In the genomic region with DNA sequence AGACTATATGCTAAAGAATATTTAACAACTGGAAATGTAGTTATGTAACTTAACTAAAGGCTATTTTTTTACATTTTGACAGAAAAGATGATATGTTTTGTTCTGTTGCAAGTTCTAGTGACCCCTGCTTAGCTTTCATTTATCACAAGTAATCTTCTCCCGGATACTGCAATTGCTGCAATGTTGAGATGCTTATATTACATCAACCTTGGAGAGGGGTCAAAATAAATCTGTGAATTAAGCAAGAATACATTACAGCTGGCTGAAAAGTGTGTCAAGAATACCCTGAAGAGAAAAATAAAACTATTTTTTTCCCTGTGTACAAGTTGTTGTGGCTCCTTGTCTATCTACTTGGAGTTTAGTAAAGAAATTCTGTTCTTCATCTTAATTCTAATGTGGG, we compare ENCODE assay signal across 33 cellular contexts.
"Had no signal": no experiment of that assay in that cellular context is flagged by ENCODE, and none has a peak within 500 bp of the region (broad histone marks: within the 10 kb centered on the region; RNA-seq: fewer than 3 reads in every experiment).

No MANE protein-coding gene starts in this region.

- H3K4me1 ChIP-seq: ascending aorta, breast epithelium, heart right ventricle had no signal

- H3K27ac Mint-ChIP-seq: activated B cell treated with CpG ODN at 0.5 μM for 24 hours; activated CD8-positive, alpha-beta T cell treated with anti-CD3 and anti-CD28 coated beads for 36 hours; activated naive CD4-positive, alpha-beta T cell treated with anti-CD3 and anti-CD28 coated beads for 36 hours; activated naive CD4-positive, alpha-beta T cell treated with anti-CD3 and anti-CD28 coated beads, Interleukin-2, amount 50 U/mL, for 24 hours; activated naive CD8-positive, alpha-beta T cell treated with anti-CD3 and anti-CD28 coated beads for 36 hours; activated naive CD8-positive, alpha-beta T cell treated with anti-CD3 and anti-CD28 coated beads, Interleukin-2, amount 50 U/mL, for 24 hours; activated T-helper 17 cell treated with anti-CD3 and anti-CD28 coated beads, Interleukin-2, amount 50 U/mL, for 72 hours; brain; dendritic cell treated with granulocyte-macrophage colony-stimulating factor and Interleukin-4, amounts not matched to agents 40 ng/mL and 50 ng/mL, for 4 days; endodermal cell; T-cell; T-helper 1 cell treated with Interleukin-12 subunit alpha and Interleukin-12 subunit beta and Interleukin-4 antibody, amounts not matched to agents 30 μg/mL and 1 μg/mL, for 36 hours had no signal

- H3K4me3 ChIP-seq: ascending aorta, breast epithelium, cardiac muscle cell, coronary artery, dorsolateral prefrontal cortex, gastroesophageal sphincter, heart right ventricle had no signal

- H3K4me3 Mint-ChIP-seq: activated B cell treated with CpG ODN at 0.5 μM for 24 hours; activated CD8-positive, alpha-beta T cell treated with anti-CD3 and anti-CD28 coated beads for 36 hours; activated naive CD4-positive, alpha-beta T cell treated with anti-CD3 and anti-CD28 coated beads for 36 hours; activated naive CD4-positive, alpha-beta T cell treated with anti-CD3 and anti-CD28 coated beads, Interleukin-2, amount 50 U/mL, for 24 hours; activated naive CD8-positive, alpha-beta T cell treated with anti-CD3 and anti-CD28 coated beads for 36 hours; activated naive CD8-positive, alpha-beta T cell treated with anti-CD3 and anti-CD28 coated beads, Interleukin-2, amount 50 U/mL, for 24 hours; activated T-cell treated with anti-CD3 and anti-CD28 coated beads, Interleukin-2, amount 50 U/mL, for 4 hours; activated T-helper 17 cell treated with anti-CD3 and anti-CD28 coated beads, Interleukin-2, amount 50 U/mL, for 72 hours; brain; dendritic cell treated with granulocyte-macrophage colony-stimulating factor and Interleukin-4, amounts not matched to agents 40 ng/mL and 50 ng/mL, for 4 days; endodermal cell; T-cell; T-helper 1 cell treated with Interleukin-12 subunit alpha and Interleukin-12 subunit beta and Interleukin-4 antibody, amounts not matched to agents 30 μg/mL and 1 μg/mL, for 36 hours had no signal

- H3K4me1 Mint-ChIP-seq: activated B cell treated with CpG ODN at 0.5 μM for 24 hours; activated naive CD4-positive, alpha-beta T cell treated with anti-CD3 and anti-CD28 coated beads, Interleukin-2, amount 50 U/mL, for 24 hours; activated naive CD8-positive, alpha-beta T cell treated with anti-CD3 and anti-CD28 coated beads for 36 hours; activated naive CD8-positive, alpha-beta T cell treated with anti-CD3 and anti-CD28 coated beads, Interleukin-2, amount 50 U/mL, for 24 hours; activated T-helper 17 cell treated with anti-CD3 and anti-CD28 coated beads, Interleukin-2, amount 50 U/mL, for 72 hours; T-cell had no signal

- DNase-seq: activated B cell treated with CpG ODN at 0.5 μM for 24 hours; activated CD4-positive, alpha-beta T cell treated with anti-CD3 and anti-CD28 coated beads for 48 hours; activated CD4-positive, alpha-beta T cell treated with anti-CD3 and anti-CD28 coated beads, Interleukin-2, amount 50 U/mL, for 1 hour; activated CD4-positive, alpha-beta T cell treated with anti-CD3 and anti-CD28 coated beads, Interleukin-2, amount 50 U/mL, for 48 hours; activated CD8-positive, alpha-beta memory T cell treated with anti-CD3 and anti-CD28 coated beads for 24 hours; activated CD8-positive, alpha-beta T cell treated with anti-CD3 and anti-CD28 coated beads for 36 hours; activated effector memory CD4-positive, alpha-beta T cell treated with Interleukin-2 at 50 U/mL for 16 hours; activated naive CD4-positive, alpha-beta T cell treated with anti-CD3 and anti-CD28 coated beads for 36 hours; activated naive CD8-positive, alpha-beta T cell treated with anti-CD3 and anti-CD28 coated beads for 36 hours; activated naive CD8-positive, alpha-beta T cell treated with anti-CD3 and anti-CD28 coated beads, Interleukin-2, amount 50 U/mL, for 24 hours; activated T-cell treated with anti-CD3 and anti-CD28 coated beads, Interleukin-2, amount 50 U/mL, for 4 hours; central memory CD4-positive, alpha-beta T cell; cerebellar nuclear complex; dorsolateral prefrontal cortex; effector memory CD4-positive, alpha-beta T cell; endodermal cell; foreskin melanocyte; heart right ventricle; T-cell; T1000; WERI-Rb-1 had no signal

- ATAC-seq: activated CD4-positive, CD25-positive, alpha-beta regulatory T cell treated with anti-CD3 and anti-CD28 coated beads, Interleukin-2, amount 50 U/mL, for 24 hours; activated CD8-positive, alpha-beta T cell treated with anti-CD3 and anti-CD28 coated beads for 36 hours; activated naive CD8-positive, alpha-beta T cell treated with anti-CD3 and anti-CD28 coated beads, Interleukin-2, amount 50 U/mL, for 24 hours; activated T-cell treated with anti-CD3 and anti-CD28 coated beads, Interleukin-2, amount 50 U/mL, for 4 hours; activated T-helper 17 cell treated with anti-CD3 and anti-CD28 coated beads, Interleukin-2, amount 50 U/mL, for 72 hours; esophagus mucosa; gastroesophageal sphincter; heart right ventricle; T-cell had no signal

- H3K36me3 Mint-ChIP-seq: activated naive CD4-positive, alpha-beta T cell treated with anti-CD3 and anti-CD28 coated beads, Interleukin-2, amount 50 U/mL, for 24 hours; activated naive CD8-positive, alpha-beta T cell treated with anti-CD3 and anti-CD28 coated beads for 36 hours; brain; T-cell had no signal

- H3K27me3 ChIP-seq: ascending aorta, breast epithelium, cardiac muscle cell, gastroesophageal sphincter, heart right ventricle had no signal

- H3K27ac ChIP-seq: ascending aorta, breast epithelium, cardiac muscle cell, coronary artery, dorsolateral prefrontal cortex, gastroesophageal sphincter, heart right ventricle, WERI-Rb-1 had no signal

- H3K36me3 ChIP-seq: ascending aorta, breast epithelium, gastroesophageal sphincter, heart right ventricle, WERI-Rb-1 had no signal

- H3K27me3 Mint-ChIP-seq: activated B cell treated with CpG ODN at 0.5 μM for 24 hours; activated CD8-positive, alpha-beta T cell treated with anti-CD3 and anti-CD28 coated beads for 36 hours; activated naive CD4-positive, alpha-beta T cell treated with anti-CD3 and anti-CD28 coated beads, Interleukin-2, amount 50 U/mL, for 24 hours; activated naive CD8-positive, alpha-beta T cell treated with anti-CD3 and anti-CD28 coated beads for 36 hours; activated naive CD8-positive, alpha-beta T cell treated with anti-CD3 and anti-CD28 coated beads, Interleukin-2, amount 50 U/mL, for 24 hours; activated T-helper 17 cell treated with anti-CD3 and anti-CD28 coated beads, Interleukin-2, amount 50 U/mL, for 72 hours; brain; dendritic cell treated with granulocyte-macrophage colony-stimulating factor and Interleukin-4, amounts not matched to agents 40 ng/mL and 50 ng/mL, for 4 days; T-cell had no signal

- H3K9me3 ChIP-seq: ascending aorta, breast epithelium, gastroesophageal sphincter, heart right ventricle had no signal

- H3K9me3 Mint-ChIP-seq: activated CD8-positive, alpha-beta T cell treated with anti-CD3 and anti-CD28 coated beads for 36 hours; activated naive CD4-positive, alpha-beta T cell treated with anti-CD3 and anti-CD28 coated beads, Interleukin-2, amount 50 U/mL, for 24 hours; activated naive CD8-positive, alpha-beta T cell treated with anti-CD3 and anti-CD28 coated beads for 36 hours; brain; dendritic cell treated with granulocyte-macrophage colony-stimulating factor and Interleukin-4, amounts not matched to agents 40 ng/mL and 50 ng/mL, for 4 days; endodermal cell; T-helper 1 cell treated with Interleukin-12 subunit alpha and Interleukin-12 subunit beta and Interleukin-4 antibody, amounts not matched to agents 30 μg/mL and 1 μg/mL, for 36 hours had no signal
